Comparison of ENCODE assay signal across 8 cellular contexts in genomic region chr11:67265633-67266423, GRCh38. TPM values are rescaled to one million over a fixed set of nuclear protein-coding genes. Genes with fewer than 3 reads are reported as not detected.
DNase-seq lines count a peak whose midpoint lies in the region; ATAC-seq lines count a peak whose summit lies in the region.

No MANE protein-coding gene starts in this region.

- ATAC-seq in GM21619 (IDR thresholded peaks at IDR 0.05; ENCODE audit: unreplicated experiment) = peak; percentile 31
- peak; percentile 12 for ATAC-seq in central memory CD8-positive, alpha-beta T cell (replicated peaks; ENCODE audit: extremely low read depth, poor library complexity, severe bottlenecking)
- ATAC-seq in left colon = peak; percentile 39

- H3K4me1 Mint-ChIP-seq in CD8-positive, alpha-beta memory T cell = peaks cover 53 to 82% (median 65%) of the 10 kb centered on the region in 3 donors
- peaks cover 66% of the 10 kb centered on the region for H3K4me1 Mint-ChIP-seq in central memory CD8-positive, alpha-beta T cell

- H3K4me3 ChIP-seq in CD8-positive, alpha-beta memory T cell (ENCODE audit: low read length) = no peak overlapping the region

- DNase-seq in CD8-positive, alpha-beta memory T cell = peak; percentile 69 to 80 (median 75)
- DNase-seq in NAMALWA (ENCODE audit: low spot score) (peak; percentile 72), left colon (peak; percentile 49 to 82), A172 (ENCODE audit: low spot score) (no peak)
- peak; percentile 65 to 74 (median 70) for DNase-seq in activated CD4-positive, CD25-positive, alpha-beta regulatory T cell (lab: John Stamatoyannopoulos, UW)
- peak; percentile 62 to 71 for DNase-seq in central memory CD8-positive, alpha-beta T cell (ENCODE audit: low spot score in 2 of 2)
- DNase-seq in stimulated activated CD4-positive, alpha-beta T cell treated with anti-CD3 and anti-CD28 coated beads, Interleukin-2, amount 100 ng/mL, for 48 hours = peak; percentile 68 to 85

- H3K4me3 Mint-ChIP-seq in CD8-positive, alpha-beta memory T cell = peak overlapping the region; percentile 80 to 95 (median 85)
- H3K4me3 Mint-ChIP-seq in central memory CD8-positive, alpha-beta T cell = peak overlapping the region; percentile 99

- H3K9me3 Mint-ChIP-seq in CD8-positive, alpha-beta memory T cell = peaks cover 0 to 2% (median 0%) of the 10 kb centered on the region in 5 donors
- no peaks in the 10 kb centered on the region for H3K9me3 Mint-ChIP-seq in central memory CD8-positive, alpha-beta T cell

- H3K27me3 Mint-ChIP-seq in CD8-positive, alpha-beta memory T cell = peaks cover 3 to 8% of the 10 kb centered on the region in 2 donors
- H3K27me3 Mint-ChIP-seq in central memory CD8-positive, alpha-beta T cell = no peaks in the 10 kb centered on the region

- peaks cover 63% of the 10 kb centered on the region for H3K4me1 ChIP-seq in CD8-positive, alpha-beta memory T cell (ENCODE audit: insufficient read depth, low read length)

- no peaks in the 10 kb centered on the region for H3K9me3 ChIP-seq in CD8-positive, alpha-beta memory T cell (ENCODE audit: low read length)

- CTCF ChIA-PET in CD8-positive, alpha-beta memory T cell (lab: Charles Lee) = interaction anchor here (1.1 to 8.1 kb wide), 11 partner anchors 11 to 116 kb away, joined by 3 to 114 read pairs (median 11); partner anchors contain the start of genes ANKRD13D and SSH3

- peak overlapping the region; percentile 17 for H3K27ac ChIP-seq in CD8-positive, alpha-beta memory T cell (ENCODE audit: low read depth, low read length)

- no peaks in the 10 kb centered on the region for H3K27me3 ChIP-seq in CD8-positive, alpha-beta memory T cell (ENCODE audit: insufficient read depth, low read length, poor library complexity, severe bottlenecking)

- peaks cover 24% of the 10 kb centered on the region for H3K36me3 ChIP-seq in CD8-positive, alpha-beta memory T cell (ENCODE audit: insufficient read depth, low read length)

- peak overlapping the region; percentile 80 to 93 (median 88) for H3K27ac Mint-ChIP-seq in CD8-positive, alpha-beta memory T cell
- peak overlapping the region; percentile 58 for H3K27ac Mint-ChIP-seq in central memory CD8-positive, alpha-beta T cell (ENCODE audit: low read depth)

- POLR2A ChIA-PET in CD8-positive, alpha-beta memory T cell (lab: Charles Lee) = interaction anchor here (0.9 to 12.9 kb wide), 7 partner anchors 12 to 52 kb away, joined by 3 to 283 read pairs (median 16); partner anchors contain the start of gene ANKRD13D

- H3K36me3 Mint-ChIP-seq in CD8-positive, alpha-beta memory T cell = peaks cover 0 to 38% (median 4%) of the 10 kb centered on the region in 3 donors
- H3K36me3 Mint-ChIP-seq in central memory CD8-positive, alpha-beta T cell (ENCODE audit: insufficient read depth) = peaks cover 43% of the 10 kb centered on the region

- intact Hi-C loops in left colon (cut with DNase I, micrococcal nuclease) = loop anchor here in 1 of 2 donors (5.0 kb wide), 1 partner anchor 51 kb away; no protein-coding TSS in a partner anchor

RNA-seq across cellular contexts. Expression of gene GRK2, which starts 0.4 kb away (rescaled TPM):
- total RNA-seq in CD8-positive, alpha-beta memory T cell = 100 to 1,000 TPM; 237 to 246 TPM
- polyA plus RNA-seq in CD8-positive, alpha-beta memory T cell = 69.9 TPM
- total RNA-seq in left colon = 100 to 1,000 TPM in 1 of 2 donors, 10 to 100 TPM in 1; 95.8 to 119 TPM
- total RNA-seq in A172 (2014; rRNA removed; shearing (Covaris generic)) = 40.3 and 44.6 TPM in 2 replicates

RNA-seq across cellular contexts. Expression of gene ANKRD13D, which starts 23.3 kb away (rescaled TPM):
- total RNA-seq in CD8-positive, alpha-beta memory T cell = 10 to 100 TPM; 84.9 to 90.1 TPM
- 23.9 TPM for polyA plus RNA-seq in CD8-positive, alpha-beta memory T cell
- total RNA-seq in left colon = 10 to 100 TPM; 26.9 to 29.6 TPM
- total RNA-seq in A172 (2014; rRNA removed; shearing (Covaris generic)) = 25.4 and 51.8 TPM in 2 replicates

RNA-seq across cellular contexts. Expression of gene SSH3, which starts 37.5 kb away (rescaled TPM):
- total RNA-seq in CD8-positive, alpha-beta memory T cell = 10 to 100 TPM in 1 of 2 experiments, 1 to 10 TPM in 1; 8.4 to 10.6 TPM
- 3.5 TPM for polyA plus RNA-seq in CD8-positive, alpha-beta memory T cell
- 10 to 100 TPM; 74.9 to 79.3 TPM for total RNA-seq in left colon
- 3.2 and 10.0 TPM in 2 replicates for total RNA-seq in A172 (2014; rRNA removed; shearing (Covaris generic))
